Comparison of ENCODE assay signal across 9 cellular contexts in the genomic region with DNA sequence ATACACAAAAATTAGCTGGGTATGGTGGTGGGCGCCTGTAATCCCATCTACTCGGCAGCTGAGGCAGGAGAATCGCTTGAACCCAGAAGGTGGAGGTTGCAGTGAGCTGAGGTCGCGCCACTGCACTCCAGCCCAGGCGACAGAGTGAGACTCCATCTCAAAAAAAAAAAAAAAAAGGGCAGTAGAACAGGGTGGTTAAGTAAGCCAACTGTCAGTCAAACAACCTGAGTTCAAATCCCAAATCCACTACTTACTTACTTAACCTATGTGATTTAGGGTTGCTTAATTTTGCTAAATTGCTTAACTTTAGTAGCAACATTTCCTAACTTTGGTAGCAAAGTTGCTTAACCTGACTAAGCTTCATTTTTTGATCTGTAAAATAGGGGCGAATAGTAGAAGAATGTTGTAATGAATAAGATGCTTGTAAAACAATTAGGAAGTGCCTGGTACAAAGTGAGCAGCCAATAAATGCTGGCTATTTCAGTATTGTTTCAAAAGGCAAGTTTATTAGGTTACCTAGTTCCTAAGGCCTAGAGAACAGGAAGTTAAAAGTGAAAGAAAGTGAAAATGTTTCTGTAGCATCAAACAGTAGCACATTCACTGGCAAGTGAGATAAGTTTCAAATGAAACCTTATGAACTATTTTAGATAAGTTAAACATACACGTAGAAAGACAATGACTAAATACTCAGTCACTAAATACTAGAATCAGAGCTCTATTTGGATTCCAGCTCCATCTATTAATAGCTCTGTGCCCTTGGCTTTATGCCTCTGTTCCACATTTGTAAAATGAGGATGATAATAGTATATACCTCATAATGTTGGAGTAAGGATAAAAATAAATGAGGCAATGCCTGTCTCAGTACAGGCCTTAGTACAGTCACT.
DNase-seq lines count a peak whose midpoint lies in the region; ATAC-seq and TF ChIP-seq lines count a peak whose summit lies in the region.
"Had no signal": no experiment of that assay in that cellular context is flagged by ENCODE, and none has a peak within 500 bp of the region (broad histone marks: within the 10 kb centered on the region; RNA-seq: fewer than 3 reads in every experiment).

No MANE protein-coding gene starts in this region.

- ATAC-seq in GM21529 (IDR thresholded peaks at IDR 0.05; ENCODE audit: unreplicated experiment): peak; percentile 95
- no peak for ATAC-seq in GM18870 (IDR thresholded peaks at IDR 0.05; ENCODE audit: unreplicated experiment)

- no peaks in the 10 kb centered on the region for H4K20me1 ChIP-seq in DOHH2 (ENCODE audit: control insufficient read depth, insufficient read depth, low read depth, low read length)

- H3K79me2 ChIP-seq in DOHH2 (ENCODE audit: control insufficient read depth, low read length): no peaks in the 10 kb centered on the region

- peak overlapping the region; percentile 22 for H3K4me2 ChIP-seq in DOHH2 (ENCODE audit: low read length)

- no peaks in the 10 kb centered on the region for H3K9me2 ChIP-seq in DOHH2 (replicated peaks; ENCODE audit: control insufficient read depth, low read length)

- H3K27me3 ChIP-seq in DOHH2 (ENCODE audit: control insufficient read depth, low read length) (0 out of 2 replicates have a peak, but pooled peaks cover 4% of the 10 kb centered on the region), skeletal muscle tissue (ENCODE audit: control insufficient read depth in 3 of 3, insufficient read depth in 3 of 3, low read length in 3 of 3) (no peaks in the 10 kb centered on the region)

- no peaks in the 10 kb centered on the region for H3F3A ChIP-seq in DOHH2 (ENCODE audit: control insufficient read depth, insufficient read depth)

- H3K4me1 ChIP-seq in DOHH2 (ENCODE audit: control insufficient read depth, low read length) (peaks cover 10% of the 10 kb centered on the region), skeletal muscle tissue (ENCODE audit: control insufficient read depth in 3 of 3, insufficient read depth in 3 of 3, low read length in 3 of 3) (peaks cover 8 to 12% (median 8%) of the 10 kb centered on the region in 3 donors)

- TF ChIP-seq CTCF in DOHH2 (IDR thresholded peaks at IDR 0.05; ENCODE audit: low read depth, low read length, poor library complexity, severe bottlenecking): no peak
- TF ChIP-seq CTCF in NB4 (IDR thresholded peaks at IDR 0.05; ENCODE audit: low read depth, low read length): no peak

- H3K4me3 ChIP-seq in DOHH2 (ENCODE audit: low read length): no peak overlapping the region; the same call in 1 of the 2 replicates
- peak overlapping the region; percentile 7 for H3K4me3 ChIP-seq in NB4 (ENCODE audit: low read depth, low read length)
- peak overlapping the region in 1 of 3 donors; percentile 12 for H3K4me3 ChIP-seq in skeletal muscle tissue (ENCODE audit: low read length in 3 of 3)
- H3K4me3 ChIP-seq: lung had no signal

- H3K36me3 ChIP-seq in DOHH2 (ENCODE audit: control insufficient read depth, low read length): no peaks in the 10 kb centered on the region
- H3K36me3 ChIP-seq in skeletal muscle tissue (ENCODE audit: control insufficient read depth in 3 of 3, insufficient read depth in 3 of 3, low read length in 3 of 3): no peaks in the 10 kb centered on the region

- H3K27ac ChIP-seq in DOHH2 (ENCODE audit: low read depth, low read length): no peak overlapping the region
- peak overlapping the region; percentile 68 for H3K27ac ChIP-seq in skeletal muscle tissue (ENCODE audit: low read depth, low read length)

- H3K9ac ChIP-seq in skeletal muscle tissue (ENCODE audit: low read depth in 1 of 3, low read length in 3 of 3): peak overlapping the region in 2 of 3 donors; percentile 11 to 57

- DNase-seq in NB4 (ENCODE audit: low read depth) (peak; percentile 80), erythroblast (lab: John Stamatoyannopoulos, UW) (peak; percentile 11 to 23), NCI-H82 (lab: John Stamatoyannopoulos, UW) (no peak), NCI-H2081 (lab: John Stamatoyannopoulos, UW) (no peak)

- H3K9me3 ChIP-seq in DOHH2 (ENCODE audit: control insufficient read depth, insufficient read depth, low read length): no peaks in the 10 kb centered on the region
- no peaks in the 10 kb centered on the region for H3K9me3 ChIP-seq in skeletal muscle tissue (ENCODE audit: control insufficient read depth in 3 of 3, low read length in 3 of 3)

- TF ChIP-seq POLR2A in NB4 (IDR thresholded peaks at IDR 0.05; ENCODE audit: extremely low read depth, insufficient read length): no peak
- no peak for TF ChIP-seq POLR2A in erythroblast (IDR thresholded peaks at IDR 0.05; ENCODE audit: low read length)

Comparison
In these comparisons a context has a peak if more than half of its experiments do, and no peak if none do; other contexts are left out.
1. DNase-seq: peak in NB4 (single experiment) and erythroblast (2 of 2); none in NCI-H82 (single experiment) and NCI-H2081 (0 of 2).